ENCODE assay signal across 1 cellular context in the genomic region with DNA sequence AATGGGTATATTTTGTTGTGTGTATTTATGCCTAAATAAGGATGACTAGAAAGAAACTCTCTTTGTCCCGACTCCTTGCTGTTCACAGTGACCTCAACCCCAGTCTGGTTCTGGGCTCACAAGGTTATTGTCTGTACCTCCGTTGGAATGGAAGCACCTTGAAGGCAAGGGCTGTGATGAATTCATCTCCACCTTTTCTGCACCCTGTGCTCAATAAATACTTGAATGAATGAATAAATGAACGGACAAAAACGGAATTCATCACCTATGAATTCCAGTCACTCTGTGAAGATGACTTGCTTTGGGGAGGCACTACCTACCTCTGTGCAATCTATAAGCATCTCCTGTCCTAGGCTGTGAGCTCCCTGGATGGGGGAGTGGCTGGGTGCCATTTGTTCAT.
TF ChIP-seq lines count a peak whose summit lies in the region.

No MANE protein-coding gene starts in this region.

TF ChIP-seq in H1, 55 proteins besides CTCF, POLR2A, EP300 and RAD21:
- TF ChIP-seq USF2 (IDR thresholded peaks at IDR 0.05; ENCODE audit: low read length) (no peak), FOSL1 (IDR thresholded peaks at IDR 0.05; ENCODE audit: insufficient read depth, low read depth, low read length) (no peak), TEAD4 (IDR thresholded peaks at IDR 0.05; ENCODE audit: low read depth, low read length) (no peak), SP4 (IDR thresholded peaks at IDR 0.05; ENCODE audit: low read length) (no peak), TAF1 (IDR thresholded peaks at IDR 0.05; ENCODE audit: low read depth, low read length) (no peak), RXRA (IDR thresholded peaks at IDR 0.05; ENCODE audit: insufficient read depth, low read depth, low read length) (no peak), SRF (IDR thresholded peaks at IDR 0.05; ENCODE audit: low read depth, low read length) (no peak), RNF2 (IDR thresholded peaks at IDR 0.05; ENCODE audit: borderline replicate concordance, low read depth, low read length, missing control alignments, poor library complexity, severe bottlenecking) (no peak), SP2 (IDR thresholded peaks at IDR 0.05; ENCODE audit: low read length) (no peak), POU5F1 (IDR thresholded peaks at IDR 0.05; ENCODE audit: low read depth, low read length) (no peak), BCL11A (IDR thresholded peaks at IDR 0.05; ENCODE audit: low read depth in 2 of 2, low read length in 2 of 2) (no peak), ZNF274 (IDR thresholded peaks at IDR 0.05; ENCODE audit: borderline replicate concordance, extremely low read depth, low read length) (no peak), JUND (IDR thresholded peaks at IDR 0.05; ENCODE audit: low read length) (no peak), HDAC2 (IDR thresholded peaks at IDR 0.05; ENCODE audit: borderline replicate concordance in 1 of 2, low read depth in 2 of 2, low read length in 2 of 2) (no peak), ATF3 (IDR thresholded peaks at IDR 0.05; ENCODE audit: insufficient read depth, low read depth, low read length) (no peak), GTF2F1 (IDR thresholded peaks at IDR 0.05; ENCODE audit: borderline replicate concordance, low read depth, low read length) (no peak)
- TF ChIP-seq, protein P1, sequence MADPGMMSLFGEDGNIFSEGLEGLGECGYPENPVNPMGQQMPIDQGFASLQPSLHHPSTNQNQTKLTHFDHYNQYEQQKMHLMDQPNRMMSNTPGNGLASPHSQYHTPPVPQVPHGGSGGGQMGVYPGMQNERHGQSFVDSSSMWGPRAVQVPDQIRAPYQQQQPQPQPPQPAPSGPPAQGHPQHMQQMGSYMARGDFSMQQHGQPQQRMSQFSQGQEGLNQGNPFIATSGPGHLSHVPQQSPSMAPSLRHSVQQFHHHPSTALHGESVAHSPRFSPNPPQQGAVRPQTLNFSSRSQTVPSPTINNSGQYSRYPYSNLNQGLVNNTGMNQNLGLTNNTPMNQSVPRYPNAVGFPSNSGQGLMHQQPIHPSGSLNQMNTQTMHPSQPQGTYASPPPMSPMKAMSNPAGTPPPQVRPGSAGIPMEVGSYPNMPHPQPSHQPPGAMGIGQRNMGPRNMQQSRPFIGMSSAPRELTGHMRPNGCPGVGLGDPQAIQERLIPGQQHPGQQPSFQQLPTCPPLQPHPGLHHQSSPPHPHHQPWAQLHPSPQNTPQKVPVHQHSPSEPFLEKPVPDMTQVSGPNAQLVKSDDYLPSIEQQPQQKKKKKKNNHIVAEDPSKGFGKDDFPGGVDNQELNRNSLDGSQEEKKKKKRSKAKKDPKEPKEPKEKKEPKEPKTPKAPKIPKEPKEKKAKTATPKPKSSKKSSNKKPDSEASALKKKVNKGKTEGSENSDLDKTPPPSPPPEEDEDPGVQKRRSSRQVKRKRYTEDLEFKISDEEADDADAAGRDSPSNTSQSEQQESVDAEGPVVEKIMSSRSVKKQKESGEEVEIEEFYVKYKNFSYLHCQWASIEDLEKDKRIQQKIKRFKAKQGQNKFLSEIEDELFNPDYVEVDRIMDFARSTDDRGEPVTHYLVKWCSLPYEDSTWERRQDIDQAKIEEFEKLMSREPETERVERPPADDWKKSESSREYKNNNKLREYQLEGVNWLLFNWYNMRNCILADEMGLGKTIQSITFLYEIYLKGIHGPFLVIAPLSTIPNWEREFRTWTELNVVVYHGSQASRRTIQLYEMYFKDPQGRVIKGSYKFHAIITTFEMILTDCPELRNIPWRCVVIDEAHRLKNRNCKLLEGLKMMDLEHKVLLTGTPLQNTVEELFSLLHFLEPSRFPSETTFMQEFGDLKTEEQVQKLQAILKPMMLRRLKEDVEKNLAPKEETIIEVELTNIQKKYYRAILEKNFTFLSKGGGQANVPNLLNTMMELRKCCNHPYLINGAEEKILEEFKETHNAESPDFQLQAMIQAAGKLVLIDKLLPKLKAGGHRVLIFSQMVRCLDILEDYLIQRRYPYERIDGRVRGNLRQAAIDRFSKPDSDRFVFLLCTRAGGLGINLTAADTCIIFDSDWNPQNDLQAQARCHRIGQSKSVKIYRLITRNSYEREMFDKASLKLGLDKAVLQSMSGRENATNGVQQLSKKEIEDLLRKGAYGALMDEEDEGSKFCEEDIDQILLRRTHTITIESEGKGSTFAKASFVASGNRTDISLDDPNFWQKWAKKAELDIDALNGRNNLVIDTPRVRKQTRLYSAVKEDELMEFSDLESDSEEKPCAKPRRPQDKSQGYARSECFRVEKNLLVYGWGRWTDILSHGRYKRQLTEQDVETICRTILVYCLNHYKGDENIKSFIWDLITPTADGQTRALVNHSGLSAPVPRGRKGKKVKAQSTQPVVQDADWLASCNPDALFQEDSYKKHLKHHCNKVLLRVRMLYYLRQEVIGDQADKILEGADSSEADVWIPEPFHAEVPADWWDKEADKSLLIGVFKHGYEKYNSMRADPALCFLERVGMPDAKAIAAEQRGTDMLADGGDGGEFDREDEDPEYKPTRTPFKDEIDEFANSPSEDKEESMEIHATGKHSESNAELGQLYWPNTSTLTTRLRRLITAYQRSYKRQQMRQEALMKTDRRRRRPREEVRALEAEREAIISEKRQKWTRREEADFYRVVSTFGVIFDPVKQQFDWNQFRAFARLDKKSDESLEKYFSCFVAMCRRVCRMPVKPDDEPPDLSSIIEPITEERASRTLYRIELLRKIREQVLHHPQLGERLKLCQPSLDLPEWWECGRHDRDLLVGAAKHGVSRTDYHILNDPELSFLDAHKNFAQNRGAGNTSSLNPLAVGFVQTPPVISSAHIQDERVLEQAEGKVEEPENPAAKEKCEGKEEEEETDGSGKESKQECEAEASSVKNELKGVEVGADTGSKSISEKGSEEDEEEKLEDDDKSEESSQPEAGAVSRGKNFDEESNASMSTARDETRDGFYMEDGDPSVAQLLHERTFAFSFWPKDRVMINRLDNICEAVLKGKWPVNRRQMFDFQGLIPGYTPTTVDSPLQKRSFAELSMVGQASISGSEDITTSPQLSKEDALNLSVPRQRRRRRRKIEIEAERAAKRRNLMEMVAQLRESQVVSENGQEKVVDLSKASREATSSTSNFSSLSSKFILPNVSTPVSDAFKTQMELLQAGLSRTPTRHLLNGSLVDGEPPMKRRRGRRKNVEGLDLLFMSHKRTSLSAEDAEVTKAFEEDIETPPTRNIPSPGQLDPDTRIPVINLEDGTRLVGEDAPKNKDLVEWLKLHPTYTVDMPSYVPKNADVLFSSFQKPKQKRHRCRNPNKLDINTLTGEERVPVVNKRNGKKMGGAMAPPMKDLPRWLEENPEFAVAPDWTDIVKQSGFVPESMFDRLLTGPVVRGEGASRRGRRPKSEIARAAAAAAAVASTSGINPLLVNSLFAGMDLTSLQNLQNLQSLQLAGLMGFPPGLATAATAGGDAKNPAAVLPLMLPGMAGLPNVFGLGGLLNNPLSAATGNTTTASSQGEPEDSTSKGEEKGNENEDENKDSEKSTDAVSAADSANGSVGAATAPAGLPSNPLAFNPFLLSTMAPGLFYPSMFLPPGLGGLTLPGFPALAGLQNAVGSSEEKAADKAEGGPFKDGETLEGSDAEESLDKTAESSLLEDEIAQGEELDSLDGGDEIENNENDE (IDR thresholded peaks at IDR 0.05; ENCODE audit: insufficient replicate concordance, low read length) = no peak
- TF ChIP-seq, protein P2, sequence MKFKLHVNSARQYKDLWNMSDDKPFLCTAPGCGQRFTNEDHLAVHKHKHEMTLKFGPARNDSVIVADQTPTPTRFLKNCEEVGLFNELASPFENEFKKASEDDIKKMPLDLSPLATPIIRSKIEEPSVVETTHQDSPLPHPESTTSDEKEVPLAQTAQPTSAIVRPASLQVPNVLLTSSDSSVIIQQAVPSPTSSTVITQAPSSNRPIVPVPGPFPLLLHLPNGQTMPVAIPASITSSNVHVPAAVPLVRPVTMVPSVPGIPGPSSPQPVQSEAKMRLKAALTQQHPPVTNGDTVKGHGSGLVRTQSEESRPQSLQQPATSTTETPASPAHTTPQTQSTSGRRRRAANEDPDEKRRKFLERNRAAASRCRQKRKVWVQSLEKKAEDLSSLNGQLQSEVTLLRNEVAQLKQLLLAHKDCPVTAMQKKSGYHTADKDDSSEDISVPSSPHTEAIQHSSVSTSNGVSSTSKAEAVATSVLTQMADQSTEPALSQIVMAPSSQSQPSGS (IDR thresholded peaks at IDR 0.05; ENCODE audit: low read length) = no peak
